In the genomic region with DNA sequence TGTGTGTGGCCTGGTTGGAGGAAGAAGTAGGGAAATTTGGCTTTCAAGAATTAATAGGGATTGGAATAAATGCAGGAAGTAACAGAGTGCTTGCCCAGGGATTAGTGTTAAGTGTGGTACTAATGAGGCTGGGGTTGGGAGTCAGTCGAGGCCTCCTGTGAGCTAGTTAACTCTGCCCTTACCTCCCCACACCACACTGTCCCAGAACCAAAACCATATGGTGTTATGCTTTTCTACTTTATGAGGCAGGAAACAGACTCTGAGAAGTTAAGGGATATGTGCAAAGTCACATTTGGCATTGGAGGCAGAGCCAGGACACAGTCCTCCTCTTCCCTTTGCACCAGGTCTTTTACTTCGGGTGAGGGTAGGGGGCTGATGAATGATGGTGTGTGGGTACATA, we compare ENCODE assay signal across 1 cellular context.
TF ChIP-seq lines count a peak whose summit lies in the region.

No MANE protein-coding gene starts in this region.

TF ChIP-seq in SK-N-SH treated with all-trans-retinoic acid at 6 μM for 48 hours, 23 proteins besides CTCF, POLR2A, EP300 and RAD21:
- TF ChIP-seq ZC3H10 (CRISPR knock-in tag; IDR thresholded peaks at IDR 0.05) (no peak), ESRRG (CRISPR knock-in tag; IDR thresholded peaks at IDR 0.05) (no peak), ZNF8 (CRISPR knock-in tag; IDR thresholded peaks at IDR 0.05) (no peak), CSDC2 (CRISPR knock-in tag; IDR thresholded peaks at IDR 0.05) (no peak), ZFP3 (CRISPR knock-in tag; IDR thresholded peaks at IDR 0.05) (no peak), TOX (CRISPR knock-in tag; IDR thresholded peaks at IDR 0.05; ENCODE audit: borderline replicate concordance) (no peak), SNAI2 (CRISPR knock-in tag; IDR thresholded peaks at IDR 0.05) (no peak), ISL1 (CRISPR knock-in tag; IDR thresholded peaks at IDR 0.05) (no peak), GLIS3 (CRISPR knock-in tag; IDR thresholded peaks at IDR 0.05) (no peak), ARNTL (CRISPR knock-in tag; IDR thresholded peaks at IDR 0.05; ENCODE audit: borderline replicate concordance, low read depth) (no peak), RARB (CRISPR knock-in tag; IDR thresholded peaks at IDR 0.05) (no peak)
- TF ChIP-seq, protein P1, sequence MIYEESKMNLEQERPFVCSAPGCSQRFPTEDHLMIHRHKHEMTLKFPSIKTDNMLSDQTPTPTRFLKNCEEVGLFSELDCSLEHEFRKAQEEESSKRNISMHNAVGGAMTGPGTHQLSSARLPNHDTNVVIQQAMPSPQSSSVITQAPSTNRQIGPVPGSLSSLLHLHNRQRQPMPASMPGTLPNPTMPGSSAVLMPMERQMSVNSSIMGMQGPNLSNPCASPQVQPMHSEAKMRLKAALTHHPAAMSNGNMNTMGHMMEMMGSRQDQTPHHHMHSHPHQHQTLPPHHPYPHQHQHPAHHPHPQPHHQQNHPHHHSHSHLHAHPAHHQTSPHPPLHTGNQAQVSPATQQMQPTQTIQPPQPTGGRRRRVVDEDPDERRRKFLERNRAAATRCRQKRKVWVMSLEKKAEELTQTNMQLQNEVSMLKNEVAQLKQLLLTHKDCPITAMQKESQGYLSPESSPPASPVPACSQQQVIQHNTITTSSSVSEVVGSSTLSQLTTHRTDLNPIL (CRISPR knock-in tag; IDR thresholded peaks at IDR 0.05; ENCODE audit: low read depth): no peak
- TF ChIP-seq, protein P2, sequence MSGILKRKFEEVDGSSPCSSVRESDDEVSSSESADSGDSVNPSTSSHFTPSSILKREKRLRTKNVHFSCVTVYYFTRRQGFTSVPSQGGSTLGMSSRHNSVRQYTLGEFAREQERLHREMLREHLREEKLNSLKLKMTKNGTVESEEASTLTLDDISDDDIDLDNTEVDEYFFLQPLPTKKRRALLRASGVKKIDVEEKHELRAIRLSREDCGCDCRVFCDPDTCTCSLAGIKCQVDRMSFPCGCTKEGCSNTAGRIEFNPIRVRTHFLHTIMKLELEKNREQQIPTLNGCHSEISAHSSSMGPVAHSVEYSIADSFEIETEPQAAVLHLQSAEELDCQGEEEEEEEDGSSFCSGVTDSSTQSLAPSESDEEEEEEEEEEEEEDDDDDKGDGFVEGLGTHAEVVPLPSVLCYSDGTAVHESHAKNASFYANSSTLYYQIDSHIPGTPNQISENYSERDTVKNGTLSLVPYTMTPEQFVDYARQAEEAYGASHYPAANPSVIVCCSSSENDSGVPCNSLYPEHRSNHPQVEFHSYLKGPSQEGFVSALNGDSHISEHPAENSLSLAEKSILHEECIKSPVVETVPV (CRISPR knock-in tag; IDR thresholded peaks at IDR 0.05): no peak
- TF ChIP-seq, protein P3, sequence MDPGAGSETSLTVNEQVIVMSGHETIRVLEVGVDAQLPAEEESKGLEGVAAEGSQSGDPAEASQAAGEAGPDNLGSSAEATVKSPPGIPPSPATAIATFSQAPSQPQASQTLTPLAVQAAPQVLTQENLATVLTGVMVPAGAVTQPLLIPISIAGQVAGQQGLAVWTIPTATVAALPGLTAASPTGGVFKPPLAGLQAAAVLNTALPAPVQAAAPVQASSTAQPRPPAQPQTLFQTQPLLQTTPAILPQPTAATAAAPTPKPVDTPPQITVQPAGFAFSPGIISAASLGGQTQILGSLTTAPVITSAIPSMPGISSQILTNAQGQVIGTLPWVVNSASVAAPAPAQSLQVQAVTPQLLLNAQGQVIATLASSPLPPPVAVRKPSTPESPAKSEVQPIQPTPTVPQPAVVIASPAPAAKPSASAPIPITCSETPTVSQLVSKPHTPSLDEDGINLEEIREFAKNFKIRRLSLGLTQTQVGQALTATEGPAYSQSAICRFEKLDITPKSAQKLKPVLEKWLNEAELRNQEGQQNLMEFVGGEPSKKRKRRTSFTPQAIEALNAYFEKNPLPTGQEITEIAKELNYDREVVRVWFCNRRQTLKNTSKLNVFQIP (CRISPR knock-in tag; IDR thresholded peaks at IDR 0.05; ENCODE audit: borderline replicate concordance, low read depth): no peak
